In the genomic region with DNA sequence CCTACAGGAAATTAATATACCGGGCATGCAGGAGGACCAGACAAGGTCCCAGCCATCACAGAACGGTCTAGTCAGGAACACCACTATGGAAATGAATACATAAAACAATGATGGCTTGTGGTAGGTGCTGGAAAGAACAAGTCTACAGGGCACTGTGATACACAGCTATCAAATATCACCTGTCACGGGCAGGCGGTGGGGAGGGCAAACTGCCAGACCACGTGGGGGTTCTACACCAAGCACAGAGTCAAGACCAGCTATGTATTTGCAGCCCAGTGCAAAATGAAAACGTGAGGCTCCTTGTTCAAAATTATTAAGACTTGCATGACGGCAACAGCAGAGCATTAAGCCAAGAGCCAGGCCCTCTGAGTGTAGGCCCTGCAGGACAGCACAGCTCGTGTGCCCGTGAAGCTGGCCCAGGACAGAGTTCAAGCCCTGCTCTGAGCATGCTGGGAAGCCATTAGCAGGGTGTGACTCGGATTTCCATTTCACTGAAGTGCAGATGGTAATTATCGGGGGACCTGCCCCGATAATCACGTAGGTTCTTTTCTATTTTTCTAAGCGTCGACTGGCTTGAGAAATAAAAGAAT, we compare ENCODE assay signal across 16 cellular contexts.
A peak's percentile ranks its signal among the peaks of the same experiment; 100 is the strongest.
DNase-seq lines count a peak whose midpoint lies in the region; ATAC-seq and TF ChIP-seq lines count a peak whose summit lies in the region.
"Had no signal": no experiment of that assay in that cellular context is flagged by ENCODE, and none has a peak within 500 bp of the region (broad histone marks: within the 10 kb centered on the region; RNA-seq: fewer than 3 reads in every experiment).

No MANE protein-coding gene starts in this region.

- H3K4me3 ChIP-seq in HUES6 (ENCODE audit: low read depth, low read length) (no peak overlapping the region), mesendoderm (ENCODE audit: low read length) (no peak overlapping the region), brain microvascular endothelial cell (ENCODE audit: low read depth, low read length) (no peak overlapping the region)
- H3K4me3 ChIP-seq: MG63 had no signal

- H2BK120ac ChIP-seq in mesendoderm (ENCODE audit: low read depth, low read length) = peak overlapping the region; percentile 46

- H3K9ac ChIP-seq in HUES6 (ENCODE audit: low read length) (peak overlapping the region; percentile 20), mesendoderm (ENCODE audit: low read length) (peak overlapping the region; percentile 42)

- DNase-seq in NCI-H187 (lab: John Stamatoyannopoulos, UW) = peak; percentile 23
- DNase-seq in NCI-H187 treated with DMSO at 0.1 percent for 48 hours (lab: John Stamatoyannopoulos, UW) = no peak
- peak; percentile 59 for DNase-seq in NCI-H345 (lab: John Stamatoyannopoulos, UW)
- peak; percentile 64 for DNase-seq in mesendoderm
- no peak for DNase-seq in 8988T
- no peak for DNase-seq in brain microvascular endothelial cell
- DNase-seq: activated naive CD4-positive, alpha-beta T cell; hippocampal formation; kidney glomerular epithelial cell; MG63; NCI-H774; stimulated activated naive CD4-positive, alpha-beta T cell treated with Interleukin-2 at 50 U/mL for 16 hours had no signal

- H3K18ac ChIP-seq in mesendoderm (ENCODE audit: low read length) = peak overlapping the region; percentile 13

- in situ Hi-C loops in brain microvascular endothelial cell (cut with HindIII; ENCODE audit: low pct_ligation_motif_present, low sequenced_read_pairs) = no loop called here

- peak overlapping the region; percentile 84 for H4K5ac ChIP-seq in mesendoderm (ENCODE audit: low read length)

- no peaks in the 10 kb centered on the region for H3K9me3 ChIP-seq in HUES6 (ENCODE audit: control insufficient read depth, insufficient read depth, low read depth, low read length)
- H3K9me3 ChIP-seq: MG63 had no signal

- H2BK15ac ChIP-seq in mesendoderm (replicated peaks; ENCODE audit: low read depth) = no peak overlapping the region

- TF ChIP-seq CTCF in brain microvascular endothelial cell (IDR thresholded peaks at IDR 0.05; ENCODE audit: low read depth, low read length, missing control alignments) = no peak

- H3K56ac ChIP-seq in mesendoderm (ENCODE audit: low read length) = peak overlapping the region; percentile 80

- peaks cover 31% of the 10 kb centered on the region for H3K4me1 ChIP-seq in HUES6 (ENCODE audit: control insufficient read depth, insufficient read depth, low read length)
- H3K4me1 ChIP-seq in mesendoderm (ENCODE audit: control insufficient read depth, low read depth, low read length) = peaks cover 12% of the 10 kb centered on the region

- peak overlapping the region; percentile 98 for H2AK5ac ChIP-seq in mesendoderm (ENCODE audit: low read length)

- H3K27ac ChIP-seq in HUES6 (ENCODE audit: low read depth, low read length) (peak overlapping the region; percentile 36; the same call in 1 of the 2 replicates), mesendoderm (ENCODE audit: low read depth, low read length) (peak overlapping the region; percentile 60), brain microvascular endothelial cell (no peak overlapping the region)

- no peak overlapping the region for H3K4me2 ChIP-seq in mesendoderm (ENCODE audit: low read length)

- no peaks in the 10 kb centered on the region for H3K79me1 ChIP-seq in mesendoderm (ENCODE audit: low read length)

- no peaks in the 10 kb centered on the region; the same call in 1 of the 2 replicates for H3K27me3 ChIP-seq in HUES6 (ENCODE audit: control insufficient read depth, insufficient read depth, low read length)
- no peaks in the 10 kb centered on the region for H3K27me3 ChIP-seq in mesendoderm (ENCODE audit: insufficient read depth, low read length, poor library complexity)
- no peaks in the 10 kb centered on the region for H3K27me3 ChIP-seq in brain microvascular endothelial cell (replicated peaks)
- H3K27me3 ChIP-seq: MG63 had no signal

- peak overlapping the region; percentile 97 for H2BK5ac ChIP-seq in mesendoderm (ENCODE audit: low read length)

- no peaks in the 10 kb centered on the region for H3K36me3 ChIP-seq in HUES6 (ENCODE audit: control insufficient read depth, insufficient read depth, low read length)
- no peaks in the 10 kb centered on the region for H3K36me3 ChIP-seq in mesendoderm (ENCODE audit: control insufficient read depth, insufficient read depth, low read length)
- H3K36me3 ChIP-seq in brain microvascular endothelial cell (replicated peaks) = no peaks in the 10 kb centered on the region
- H3K36me3 ChIP-seq: MG63 had no signal

- no peaks in the 10 kb centered on the region for H3K79me2 ChIP-seq in mesendoderm (ENCODE audit: control insufficient read depth, insufficient read depth, low read length)

- no CpG with 5 or more reads among the region's 15 CpGs for WGBS in mesendoderm (ENCODE audit: extremely low coverage, insufficient coverage, low lambda C conversion rate)

- peak overlapping the region; percentile 74 for H3K4ac ChIP-seq in mesendoderm (ENCODE audit: low read depth, low read length)

- no peak for ATAC-seq in HG02973 (IDR thresholded peaks at IDR 0.05; ENCODE audit: unreplicated experiment)
- ATAC-seq: HepG2, SK-N-SH treated with all-trans-retinoic acid at 6 μM for 48 hours had no signal

- H3K23ac ChIP-seq in mesendoderm (ENCODE audit: low read length) = peak overlapping the region; percentile 85

- no peak overlapping the region for H4K8ac ChIP-seq in mesendoderm (ENCODE audit: low read depth, low read length)

Comparison
In these comparisons a context has a peak if more than half of its experiments do, and no peak if none do; other contexts are left out.
1. DNase-seq: peak in NCI-H187 (2 of 2), NCI-H345 (single experiment) and mesendoderm (single experiment); none in NCI-H187 treated with DMSO at 0.1 percent for 48 hours (single experiment), 8988T (single experiment) and brain microvascular endothelial cell (single experiment).